ENCODE assay signal across 7 cellular contexts in genomic region chr2:190843874-190844699, GRCh38. TPM values are rescaled to one million over a fixed set of nuclear protein-coding genes. Genes with fewer than 3 reads are reported as not detected.
A peak's percentile ranks its signal among the peaks of the same experiment; 100 is the strongest.
DNase-seq lines count a peak whose midpoint lies in the region; ATAC-seq and TF ChIP-seq lines count a peak whose summit lies in the region.

No MANE protein-coding gene starts in this region.

- ATAC-seq in GM19452 (IDR thresholded peaks at IDR 0.05; ENCODE audit: unreplicated experiment) (peak; percentile 84), HG03060 (IDR thresholded peaks at IDR 0.05; ENCODE audit: low read depth, unreplicated experiment) (peak; percentile 91)

- peak overlapping the region; percentile 87 for H3K27ac Mint-ChIP-seq in activated CD4-positive, alpha-beta T cell treated with anti-CD3 and anti-CD28 coated beads, Interleukin-2, amount 10 ng/mL, durations not matched to agents 24 days and 14 days
- peak overlapping the region in 1 of 8 donors; percentile 4 for H3K27ac Mint-ChIP-seq in CD8-positive, alpha-beta memory T cell
- H3K27ac Mint-ChIP-seq in nephron progenitor cell: no peak overlapping the region

- peak overlapping the region; percentile 60 for H3K4me3 Mint-ChIP-seq in activated CD4-positive, alpha-beta T cell treated with anti-CD3 and anti-CD28 coated beads, Interleukin-2, amount 10 ng/mL, durations not matched to agents 24 days and 14 days
- no peak overlapping the region for H3K4me3 Mint-ChIP-seq in CD8-positive, alpha-beta memory T cell
- H3K4me3 Mint-ChIP-seq in nephron progenitor cell: no peak overlapping the region

- intact Hi-C loops in activated CD4-positive, alpha-beta T cell treated with anti-CD3 and anti-CD28 coated beads, Interleukin-2, amount 10 ng/mL, durations not matched to agents 24 days and 14 days (cut with micrococcal nuclease): loop anchor here (1.0 to 2.0 kb wide), 7 partner anchors 38 to 309 kb away; partner anchors contain the start of gene NEMP2
- intact Hi-C loops in A673 (cut with micrococcal nuclease; ENCODE audit: unreplicated experiment): no loop called here

- H3K27me3 Mint-ChIP-seq in activated CD4-positive, alpha-beta T cell treated with anti-CD3 and anti-CD28 coated beads, Interleukin-2, amount 10 ng/mL, durations not matched to agents 24 days and 14 days: no peaks in the 10 kb centered on the region
- peaks cover 0 to 1% of the 10 kb centered on the region in 2 donors for H3K27me3 Mint-ChIP-seq in CD8-positive, alpha-beta memory T cell
- H3K27me3 Mint-ChIP-seq in nephron progenitor cell (ENCODE audit: low read depth, poor library complexity): peaks cover 4% of the 10 kb centered on the region

- peak; percentile 72 for DNase-seq in activated CD4-positive, alpha-beta T cell treated with anti-CD3 and anti-CD28 coated beads, Interleukin-2, amount 10 ng/mL, durations not matched to agents 24 days and 14 days
- peak; percentile 44 to 54 for DNase-seq in stimulated activated CD4-positive, alpha-beta T cell treated with anti-CD3 and anti-CD28 coated beads, Interleukin-2, amount 100 ng/mL, for 48 hours
- DNase-seq in CD8-positive, alpha-beta memory T cell: no peak
- DNase-seq in A673 (ENCODE audit: low spot score): no peak
- DNase-seq in nephron progenitor cell: no peak

- H3K4me1 ChIP-seq in CD8-positive, alpha-beta memory T cell (ENCODE audit: insufficient read depth, low read length): no peaks in the 10 kb centered on the region
- peaks cover 4% of the 10 kb centered on the region for H3K4me1 ChIP-seq in A673 (ENCODE audit: insufficient read depth, low read length, poor library complexity, severe bottlenecking)

- H3K36me3 Mint-ChIP-seq in activated CD4-positive, alpha-beta T cell treated with anti-CD3 and anti-CD28 coated beads, Interleukin-2, amount 10 ng/mL, durations not matched to agents 24 days and 14 days (ENCODE audit: low read depth): peaks cover 2% of the 10 kb centered on the region
- peaks cover 1 to 17% (median 9%) of the 10 kb centered on the region in 3 donors for H3K36me3 Mint-ChIP-seq in CD8-positive, alpha-beta memory T cell
- no peaks in the 10 kb centered on the region for H3K36me3 Mint-ChIP-seq in nephron progenitor cell (ENCODE audit: low read depth)

- H3K9me3 Mint-ChIP-seq in activated CD4-positive, alpha-beta T cell treated with anti-CD3 and anti-CD28 coated beads, Interleukin-2, amount 10 ng/mL, durations not matched to agents 24 days and 14 days: no peaks in the 10 kb centered on the region
- no peaks in the 10 kb centered on the region for H3K9me3 Mint-ChIP-seq in CD8-positive, alpha-beta memory T cell
- no peaks in the 10 kb centered on the region for H3K9me3 Mint-ChIP-seq in nephron progenitor cell

- CTCF ChIA-PET in CD8-positive, alpha-beta memory T cell (lab: Charles Lee): no interaction called here
- CTCF ChIA-PET in A673 (lab: Charles Lee): no interaction called here

- H3K36me3 ChIP-seq in CD8-positive, alpha-beta memory T cell (ENCODE audit: insufficient read depth, low read length): no peaks in the 10 kb centered on the region
- H3K36me3 ChIP-seq in A673 (ENCODE audit: insufficient read depth, low read length, poor library complexity, severe bottlenecking): no peaks in the 10 kb centered on the region

- peaks cover 25% of the 10 kb centered on the region for H3K4me1 Mint-ChIP-seq in activated CD4-positive, alpha-beta T cell treated with anti-CD3 and anti-CD28 coated beads, Interleukin-2, amount 10 ng/mL, durations not matched to agents 24 days and 14 days
- no peaks in the 10 kb centered on the region for H3K4me1 Mint-ChIP-seq in CD8-positive, alpha-beta memory T cell
- peaks cover 10% of the 10 kb centered on the region for H3K4me1 Mint-ChIP-seq in nephron progenitor cell

- no peaks in the 10 kb centered on the region for H3K27me3 ChIP-seq in CD8-positive, alpha-beta memory T cell (ENCODE audit: insufficient read depth, low read length, poor library complexity, severe bottlenecking)
- H3K27me3 ChIP-seq in A673 (replicated peaks; ENCODE audit: insufficient read depth, low read depth, low read length, poor library complexity): no peaks in the 10 kb centered on the region

- BruUV-seq in A673 (replicated peaks; lab: Mats Ljungman, UMichigan): no TSS peak

- H3K9me3 ChIP-seq in CD8-positive, alpha-beta memory T cell (ENCODE audit: low read length): no peaks in the 10 kb centered on the region
- no peaks in the 10 kb centered on the region for H3K9me3 ChIP-seq in A673 (ENCODE audit: low read depth, low read length, poor library complexity, severe bottlenecking)

- no peak overlapping the region for H3K4me3 ChIP-seq in CD8-positive, alpha-beta memory T cell (ENCODE audit: low read length)
- no peak overlapping the region for H3K4me3 ChIP-seq in A673 (ENCODE audit: low read depth, low read length, poor library complexity, severe bottlenecking)

- H3K27ac ChIP-seq in CD8-positive, alpha-beta memory T cell (ENCODE audit: low read depth, low read length): no peak overlapping the region
- no peak overlapping the region for H3K27ac ChIP-seq in A673 (ENCODE audit: low read depth, low read length, poor library complexity, severe bottlenecking)

- TF ChIP-seq CTCF in A673 (conservative IDR thresholded peaks at IDR 0.05; ENCODE audit: low read depth, low read length) (no peak), nephron progenitor cell (IDR thresholded peaks at IDR 0.05) (no peak)

- POLR2A ChIA-PET in CD8-positive, alpha-beta memory T cell (lab: Charles Lee): no interaction called here
- POLR2A ChIA-PET in A673 (lab: Charles Lee; ENCODE audit: low non-redundant PET): no interaction called here

RNA-seq across cellular contexts. Expression of gene GLS, which starts 36.5 kb away (rescaled TPM):
- 256 and 266 TPM in 2 replicates for total RNA-seq in activated CD4-positive, alpha-beta T cell treated with anti-CD3 and anti-CD28 coated beads, Interleukin-2, amount 10 ng/mL, durations not matched to agents 24 days and 14 days
- 100 to 1,000 TPM; 209 to 222 TPM for total RNA-seq in CD8-positive, alpha-beta memory T cell
- 50.9 TPM for polyA plus RNA-seq in CD8-positive, alpha-beta memory T cell
- total RNA-seq in A673 (2021): 99.5 and 116 TPM in 2 replicates

Comparison
In these comparisons a context has a peak if more than half of its experiments do, and no peak if none do; other contexts are left out.
1. DNase-seq: peak in activated CD4-positive, alpha-beta T cell treated with anti-CD3 and anti-CD28 coated beads, Interleukin-2, amount 10 ng/mL, durations not matched to agents 24 days and 14 days (single experiment) and stimulated activated CD4-positive, alpha-beta T cell treated with anti-CD3 and anti-CD28 coated beads, Interleukin-2, amount 100 ng/mL, for 48 hours (2 of 2); none in CD8-positive, alpha-beta memory T cell (0 of 5), A673 (single experiment) and nephron progenitor cell (single experiment).